1 cellular context compared by ENCODE assay signal in genomic region chr17:45013021-45013997, GRCh38.
TF ChIP-seq lines count a peak whose summit lies in the region.

No MANE protein-coding gene starts in this region.

TF ChIP-seq in WTC11, 78 proteins besides CTCF, POLR2A, EP300 and RAD21 (continued from another document):
- TF ChIP-seq CDX4 (CRISPR knock-in tag; IDR thresholded peaks at IDR 0.05; ENCODE audit: borderline replicate concordance) (no peak), TCF7 (CRISPR knock-in tag; IDR thresholded peaks at IDR 0.05; ENCODE audit: low read depth) (no peak)
TF ChIP-seq in WTC11: peak in this region for 0.
